ENCODE assay signal across 11 cellular contexts in genomic region chr4:159174645-159175147, GRCh38.
DNase-seq lines count a peak whose midpoint lies in the region; ATAC-seq, FAIRE-seq and TF ChIP-seq lines count a peak whose summit lies in the region.
"Had no signal": no experiment of that assay in that cellular context is flagged by ENCODE, and none has a peak within 500 bp of the region (broad histone marks: within the 10 kb centered on the region; RNA-seq: fewer than 3 reads in every experiment).

No MANE protein-coding gene starts in this region.

- no peak overlapping the region for H3K4me2 ChIP-seq in HepG2 (ENCODE audit: low read depth, low read length)

- H3K4me1 ChIP-seq in heart left ventricle, result peaks cover 11 to 97% (median 79%) of the 10 kb centered on the region in 12 donors
- peaks cover 41% of the 10 kb centered on the region for H3K4me1 ChIP-seq in HepG2 (ENCODE audit: insufficient read depth, low read length)
- peaks cover 22 to 43% of the 10 kb centered on the region in 2 donors for H3K4me1 ChIP-seq in thyroid gland
- H3K4me1 ChIP-seq: SJCRH30 had no signal

- H3K9me3 ChIP-seq in heart left ventricle, result no peaks in the 10 kb centered on the region
- H3K9me3 ChIP-seq in HepG2 (ENCODE audit: low read length), result no peaks in the 10 kb centered on the region
- no peaks in the 10 kb centered on the region for H3K9me3 ChIP-seq in thyroid gland
- H3K9me3 ChIP-seq: MG63, right atrium auricular region, SJCRH30 had no signal

- CTCF ChIA-PET in HepG2 (lab: Yijun Ruan, JAX; ENCODE audit: low intra/inter-chr PET ratio, low total read pairs), result interaction anchor here (0.6 to 2.7 kb wide), 3 partner anchors 266 to 445 kb away, joined by 3 to 26 read pairs (median 5); no protein-coding TSS in a partner anchor

- H3K4me3 ChIP-seq in heart left ventricle, result no peak overlapping the region
- H3K4me3 ChIP-seq in HepG2 (replicated peaks in 1 of 3; ENCODE audit: insufficient read depth in 1 of 3, low read depth in 2 of 3, low read length in 3 of 3), result no peak overlapping the region
- H3K4me3 ChIP-seq in thyroid gland (replicated peaks in 1 of 3), result no peak overlapping the region
- H3K4me3 ChIP-seq: right atrium auricular region, SJCRH30 had no signal

- POLR2A ChIA-PET in HepG2 (lab: Yijun Ruan, JAX), result no interaction called here

- H3K36me3 ChIP-seq in heart left ventricle, result no peaks in the 10 kb centered on the region
- H3K36me3 ChIP-seq in HepG2 (replicated peaks in 1 of 2; ENCODE audit: control insufficient read depth in 1 of 2, insufficient read depth in 2 of 2, low read length in 2 of 2), result no peaks in the 10 kb centered on the region; a peak in 1 of 5 replicates
- H3K36me3 ChIP-seq in thyroid gland, result no peaks in the 10 kb centered on the region
- H3K36me3 ChIP-seq: MG63, right atrium auricular region, SJCRH30 had no signal

- H3K79me2 ChIP-seq in HepG2 (ENCODE audit: insufficient read depth, low read length), result peaks cover 22% of the 10 kb centered on the region

- no peak for TF ChIP-seq RAD21 in HepG2 (CRISPR knock-in tag; IDR thresholded peaks at IDR 0.05)

- H4K20me1 ChIP-seq in HepG2 (ENCODE audit: insufficient read depth, low read length), result peaks cover 4% of the 10 kb centered on the region; the same call in 1 of the 2 replicates

- no peak overlapping the region for H2AFZ ChIP-seq in HepG2 (ENCODE audit: low read length)

- intact Hi-C loops in heart left ventricle (cut with DNase I) (loop anchor here (1.0 to 10.0 kb wide), 16 partner anchors 67 to 452 kb away; partner anchors contain the start of genes PPID (in 6 of the 10) and RAPGEF2 (in 6 of the 10)), left ventricle myocardium superior (cut with micrococcal nuclease) (loop anchor here (10.0 kb wide), 4 partner anchors 70 to 440 kb away; partner anchors contain the start of gene RAPGEF2), HepG2 (cut with micrococcal nuclease; ENCODE audit: unreplicated experiment) (loop anchor here (1.0 to 10.0 kb wide), 6 partner anchors 29 to 444 kb away; no protein-coding TSS in a partner anchor), thyroid gland (cut with DNase I) (loop anchor here (10.0 kb wide), 3 partner anchors 70 to 440 kb away; partner anchors contain the start of gene RAPGEF2)

- no peak for DNase-seq in heart left ventricle
- DNase-seq in left ventricle myocardium superior, result no peak
- no peak for DNase-seq in HepG2 (ENCODE audit: low spot score)
- DNase-seq in thyroid gland, result peak; percentile 49 to 64
- DNase-seq in NCI-H345 treated with DMSO at 0.1 percent for 48 hours (lab: John Stamatoyannopoulos, UW; ENCODE audit: unreplicated experiment), result no peak
- DNase-seq in activated CD8-positive, alpha-beta memory T cell treated with anti-CD3 and anti-CD28 coated beads, Interleukin-2, amount 50 U/mL, for 4 hours, result no peak

- TF ChIP-seq EP300 in HepG2 (IDR thresholded peaks at IDR 0.05; ENCODE audit: low read depth in 2 of 2, low read length in 2 of 2) (no peak), HepG2 (CRISPR knock-in tag; IDR thresholded peaks at IDR 0.05; ENCODE audit: borderline replicate concordance) (no peak)

- TF ChIP-seq POLR2A in heart left ventricle (IDR thresholded peaks at IDR 0.05) (no peak), HepG2 (IDR thresholded peaks at IDR 0.05; ENCODE audit: insufficient read depth in 1 of 2, low read depth in 2 of 2, low read length in 2 of 2) (no peak), thyroid gland (IDR thresholded peaks at IDR 0.05) (no peak)

- H3K27me3 ChIP-seq in heart left ventricle, result no peaks in the 10 kb centered on the region
- no peaks in the 10 kb centered on the region for H3K27me3 ChIP-seq in HepG2 (ENCODE audit: control insufficient read depth in 1 of 2, insufficient read depth in 2 of 2, low read length in 2 of 2)
- H3K27me3 ChIP-seq in thyroid gland, result no peaks in the 10 kb centered on the region
- H3K27me3 ChIP-seq: MG63, right atrium auricular region, SJCRH30 had no signal

- no TSS peak for BruUV-seq in HepG2 (replicated peaks; lab: Mats Ljungman, UMichigan)

- 52 to 62% (median 55%) methylated on average over 4 of the region's 4 CpGs for WGBS in heart left ventricle, 4 donors
- WGBS in HepG2 (ENCODE audit: low lambda C conversion rate), result 85% methylated on average over 4 of the region's 4 CpGs
- WGBS in thyroid gland, 2 donors, result 64 to 65% methylated on average over 4 of the region's 4 CpGs

- TF ChIP-seq CTCF in heart left ventricle (IDR thresholded peaks at IDR 0.05), result no peak
- no peak for TF ChIP-seq CTCF in HepG2 (CRISPR knock-in tag; IDR thresholded peaks at IDR 0.05)
- TF ChIP-seq CTCF in thyroid gland (IDR thresholded peaks at IDR 0.05), result no peak

- peak overlapping the region in 11 of 12 donors; percentile 0 to 75 (median 37) for H3K27ac ChIP-seq in heart left ventricle
- H3K27ac ChIP-seq in HepG2 (ENCODE audit: extremely low read length, insufficient read depth, low read length), result no peak overlapping the region
- H3K27ac ChIP-seq in thyroid gland, result peak overlapping the region in 2 of 3 donors; percentile 37 to 50
- H3K27ac ChIP-seq: SJCRH30 had no signal

- in situ Hi-C loops in HepG2 (cut with HindIII; ENCODE audit: extremely low pct_ligation_motif_present, low pct_unique_long_range_greater_than_20kb), result loop anchor here (5.0 to 10.0 kb wide), 3 partner anchors 70 to 312 kb away; partner anchors contain the start of gene RAPGEF2

- no peak for ATAC-seq in heart left ventricle
- no peak for ATAC-seq in left ventricle myocardium superior
- ATAC-seq in SK-N-SH treated with all-trans-retinoic acid at 6 μM for 48 hours, result peak; percentile 4; the same call in 2 of the 3 replicates
- no peak for ATAC-seq in HepG2
- no peak for ATAC-seq in esophagus mucosa

- FAIRE-seq in HepG2 (lab: Jason Lieb, UNC), result no peak

- H3K9ac ChIP-seq in HepG2 (ENCODE audit: insufficient read depth, low read depth, low read length), result no peak overlapping the region

TF ChIP-seq in SK-N-SH treated with all-trans-retinoic acid at 6 μM for 48 hours, 23 proteins besides CTCF, POLR2A, EP300 and RAD21 (continues in another document):
- TF ChIP-seq PPARA (CRISPR knock-in tag; IDR thresholded peaks at IDR 0.05; ENCODE audit: borderline replicate concordance) (no peak), OSR1 (CRISPR knock-in tag; IDR thresholded peaks at IDR 0.05) (no peak), CSRNP3 (CRISPR knock-in tag; IDR thresholded peaks at IDR 0.05) (no peak), ZNF565 (CRISPR knock-in tag; conservative IDR thresholded peaks at IDR 0.05; ENCODE audit: low read depth) (no peak), BACH2 (CRISPR knock-in tag; IDR thresholded peaks at IDR 0.05; ENCODE audit: borderline replicate concordance) (no peak), ZNF70 (CRISPR knock-in tag; IDR thresholded peaks at IDR 0.05) (no peak)

TF ChIP-seq in HepG2, 621 proteins besides CTCF, POLR2A, EP300 and RAD21:
- TF ChIP-seq TARDBP (CRISPR knock-in tag; IDR thresholded peaks at IDR 0.05) (0 out of 2 replicates have a peak, but pooled peaks have one; percentile 3), ZNF207 (IDR thresholded peaks at IDR 0.05; ENCODE audit: borderline replicate concordance) (no peak), TOPORS (CRISPR knock-in tag; IDR thresholded peaks at IDR 0.05) (no peak)

Comparison
In these comparisons a context has a peak if more than half of its experiments do, and no peak if none do; other contexts are left out.
1. DNase-seq: peak in thyroid gland (2 of 2); none in heart left ventricle (0 of 5), left ventricle myocardium superior (single experiment), HepG2 (single experiment), NCI-H345 treated with DMSO at 0.1 percent for 48 hours (single experiment) and activated CD8-positive, alpha-beta memory T cell treated with anti-CD3 and anti-CD28 coated beads, Interleukin-2, amount 50 U/mL, for 4 hours (single experiment).